Comparison of ENCODE assay signal across 16 cellular contexts in genomic region chr14:102146423-102146822, GRCh38.
"Had no signal": no experiment of that assay in that cellular context is flagged by ENCODE, and none has a peak within 500 bp of the region (broad histone marks: within the 10 kb centered on the region; RNA-seq: fewer than 3 reads in every experiment).

No MANE protein-coding gene starts in this region.

- H3K27ac ChIP-seq: colonic mucosa, foreskin keratinocyte, right atrium auricular region, sigmoid colon, stomach, thoracic aorta, transverse colon had no signal

- H3K9me3 Mint-ChIP-seq: naive thymus-derived CD4-positive, alpha-beta T cell; neural crest cell had no signal

- DNase-seq: colonic mucosa; dermis blood vessel endothelial cell; erythroblast; foreskin keratinocyte; mesendoderm; naive thymus-derived CD4-positive, alpha-beta T cell; posterior cingulate gyrus; sigmoid colon; small intestine; stimulated activated CD4-positive, alpha-beta T cell treated with anti-CD3 and anti-CD28 coated beads, Interleukin-12 subunit alpha, Interleukin-12 subunit beta, amount 100 ng/mL, for 4 hours; stomach; substantia nigra; transverse colon had no signal

- H3K27me3 ChIP-seq: colonic mucosa, foreskin keratinocyte, right atrium auricular region, sigmoid colon, stomach, transverse colon had no signal

- H3K36me3 ChIP-seq: colonic mucosa, sigmoid colon, thoracic aorta, transverse colon had no signal

- H3K27me3 Mint-ChIP-seq: naive thymus-derived CD4-positive, alpha-beta T cell had no signal

- ATAC-seq: foreskin keratinocyte; naive thymus-derived CD4-positive, alpha-beta T cell had no signal

- H3K4me3 ChIP-seq: colonic mucosa, right atrium auricular region, sigmoid colon, stomach, thoracic aorta, transverse colon had no signal

- H3K4me3 Mint-ChIP-seq: neural crest cell had no signal

- H3K9me3 ChIP-seq: colonic mucosa, right atrium auricular region, sigmoid colon, stomach, thoracic aorta, transverse colon had no signal
